19 cellular contexts compared by ENCODE assay signal in genomic region chr5:176174345-176175025, GRCh38.
A peak's percentile ranks its signal among the peaks of the same experiment; 100 is the strongest.
DNase-seq lines count a peak whose midpoint lies in the region; ATAC-seq and TF ChIP-seq lines count a peak whose summit lies in the region.
"Had no signal": no experiment of that assay in that cellular context is flagged by ENCODE, and none has a peak within 500 bp of the region (broad histone marks: within the 10 kb centered on the region; RNA-seq: fewer than 3 reads in every experiment).

No MANE protein-coding gene starts in this region.

- H3K27me3 Mint-ChIP-seq in type B pancreatic cell = peaks cover 50% of the 10 kb centered on the region

- H3K56ac ChIP-seq in IMR-90 (ENCODE audit: extremely low read depth, insufficient read depth, low read length) = no peak overlapping the region

- H3K27me3 ChIP-seq in IMR-90 (ENCODE audit: control insufficient read depth, insufficient read depth, low read length) = no peaks in the 10 kb centered on the region; the same call in 1 of the 2 replicates
- no peaks in the 10 kb centered on the region for H3K27me3 ChIP-seq in KMS-11 (ENCODE audit: insufficient read depth, low read depth)
- H3K27me3 ChIP-seq: BLaER1 had no signal

- H3K36me3 ChIP-seq in IMR-90 (ENCODE audit: control insufficient read depth, insufficient read depth, low read length) (no peaks in the 10 kb centered on the region), KMS-11 (ENCODE audit: insufficient read depth) (no peaks in the 10 kb centered on the region)
- H3K36me3 ChIP-seq: BLaER1 had no signal

- H2AK9ac ChIP-seq in IMR-90 (replicated peaks; ENCODE audit: low read depth, low read length, poor library complexity) = no peak overlapping the region

- WGBS in IMR-90 (ENCODE audit: extremely low coverage in 2 of 2, insufficient read length in 1 of 2), 2 experiments = no CpG with 5 or more reads among the region's 8 CpGs

- H3K4me2 ChIP-seq in IMR-90 (ENCODE audit: low read depth, low read length) = no peak overlapping the region
- H3K4me2 ChIP-seq in KMS-11 = peak overlapping the region; percentile 98
- H3K4me2 ChIP-seq: A549, BLaER1, GM23338 had no signal

- H4K20me1 ChIP-seq in IMR-90 (ENCODE audit: insufficient read depth, low read length) (no peaks in the 10 kb centered on the region), KMS-11 (ENCODE audit: insufficient read depth) (no peaks in the 10 kb centered on the region)
- H4K20me1 ChIP-seq: BLaER1 had no signal

- TF ChIP-seq RAD21 in IMR-90 (IDR thresholded peaks at IDR 0.05; ENCODE audit: low read length) = no peak

- no peak overlapping the region for H3K23ac ChIP-seq in IMR-90 (ENCODE audit: low read depth, low read length)

- H3K4me3 ChIP-seq in IMR-90 (ENCODE audit: insufficient read depth, low read depth, low read length) (no peak overlapping the region), KMS-11 (IDR thresholded peaks at IDR 0.05; ENCODE audit: insufficient read depth, low read depth, low read length) (no peak overlapping the region)
- H3K4me3 ChIP-seq: A549, BLaER1, GM23338 had no signal

- no peaks in the 10 kb centered on the region for H3K79me1 ChIP-seq in IMR-90 (ENCODE audit: low read depth in 1 of 2, low read length in 2 of 2)

- no peak overlapping the region for H3K18ac ChIP-seq in IMR-90 (ENCODE audit: low read depth, low read length)

- H3K9me1 ChIP-seq in IMR-90 (ENCODE audit: insufficient read depth, low read length) = no peaks in the 10 kb centered on the region

- no peak overlapping the region for H3K27ac Mint-ChIP-seq in type B pancreatic cell
- H3K27ac Mint-ChIP-seq: CD14-positive monocyte; CD4-positive, alpha-beta memory T cell; GM23338; HFFc6 had no signal

- peaks cover 6% of the 10 kb centered on the region for H3K9me3 Mint-ChIP-seq in type B pancreatic cell
- H3K9me3 Mint-ChIP-seq: HFFc6 had no signal

- POLR2A ChIA-PET in IMR-90 (lab: Charles Lee; ENCODE audit: unreplicated experiment) = no interaction called here

- intact Hi-C loops in IMR-90 (cut with micrococcal nuclease) = no loop called here

- H3K79me2 ChIP-seq in KMS-11 (ENCODE audit: insufficient read depth, low read depth) = no peaks in the 10 kb centered on the region

- H3K36me3 Mint-ChIP-seq in type B pancreatic cell = no peaks in the 10 kb centered on the region
- H3K36me3 Mint-ChIP-seq: CD14-positive monocyte; CD4-positive, alpha-beta memory T cell had no signal

- H3K4me3 Mint-ChIP-seq in type B pancreatic cell = no peak overlapping the region
- H3K4me3 Mint-ChIP-seq: CD14-positive monocyte; CD4-positive, alpha-beta memory T cell; GM23338; HFFc6 had no signal

- H4K8ac ChIP-seq in IMR-90 (ENCODE audit: low read depth in 2 of 2, low read length in 2 of 2) = no peak overlapping the region

- no peaks in the 10 kb centered on the region for H3K4me1 ChIP-seq in IMR-90 (ENCODE audit: control insufficient read depth, insufficient read depth, low read length)
- peaks cover 65% of the 10 kb centered on the region for H3K4me1 ChIP-seq in KMS-11 (ENCODE audit: low read depth, poor library complexity, severe bottlenecking)
- H3K4me1 ChIP-seq: A549, BLaER1 had no signal

- H3K27ac ChIP-seq in IMR-90 (ENCODE audit: insufficient read depth, low read length) = no peak overlapping the region
- peak overlapping the region; percentile 100; the same call in 1 of the 2 replicates for H3K27ac ChIP-seq in KMS-11
- H3K27ac ChIP-seq: A549, BLaER1 had no signal

- no peak overlapping the region for H3K14ac ChIP-seq in IMR-90 (replicated peaks; ENCODE audit: low read depth, low read length)

- no peak for TF ChIP-seq CTCF in IMR-90 (conservative IDR thresholded peaks at IDR 0.05; ENCODE audit: low read depth, low read length)
- TF ChIP-seq CTCF in KMS-11 (conservative IDR thresholded peaks at IDR 0.05; ENCODE audit: low read depth, low read length) = no peak
- no peak for TF ChIP-seq CTCF in type B pancreatic cell (conservative IDR thresholded peaks at IDR 0.05)

- H4K5ac ChIP-seq in IMR-90 (ENCODE audit: low read depth, low read length) = no peak overlapping the region

- H2BK20ac ChIP-seq in IMR-90 (ENCODE audit: low read depth, low read length) = no peak overlapping the region

- CTCF ChIA-PET in IMR-90 (lab: Yijun Ruan, JAX) = no interaction called here

- in situ Hi-C loops in IMR-90 (cut with MboI; ENCODE audit: low sequenced_read_pairs) = no loop called here

- H2BK5ac ChIP-seq in IMR-90 (ENCODE audit: low read depth, low read length, poor library complexity, severe bottlenecking) = no peak overlapping the region

- H2BK120ac ChIP-seq in IMR-90 (ENCODE audit: low read depth, low read length) = no peak overlapping the region

- no peak for TF ChIP-seq POLR2A in IMR-90 (IDR thresholded peaks at IDR 0.05; ENCODE audit: low read depth, low read length)

- H3K9ac ChIP-seq in IMR-90 (ENCODE audit: low read depth, low read length) (no peak overlapping the region), KMS-11 (peak overlapping the region; percentile 91; the same call in 1 of the 2 replicates)
- H3K9ac ChIP-seq: BLaER1 had no signal

- BruUV-seq in IMR-90 (replicated peaks; lab: Mats Ljungman, UMichigan) = no TSS peak

- H3K4me1 Mint-ChIP-seq in type B pancreatic cell (ENCODE audit: unreplicated experiment) = no peaks in the 10 kb centered on the region

- no peak overlapping the region for H2AK5ac ChIP-seq in IMR-90 (ENCODE audit: low read depth, low read length)

- dilution Hi-C loops in IMR-90 (cut with HindIII; ENCODE audit: low sequenced_read_pairs, unreplicated experiment) = no loop called here

- no peaks in the 10 kb centered on the region; the same call in 1 of the 2 replicates for H3K9me3 ChIP-seq in IMR-90 (ENCODE audit: control insufficient read depth, insufficient read depth, low read length)
- H3K9me3 ChIP-seq: BLaER1 had no signal

- no peak for ATAC-seq in IMR-90 (ENCODE audit: low read depth)
- ATAC-seq in HG03095 (IDR thresholded peaks at IDR 0.05; ENCODE audit: unreplicated experiment) = no peak
- ATAC-seq: A549, GM23338, HCT116 had no signal

- no peak overlapping the region for H2BK15ac ChIP-seq in IMR-90 (ENCODE audit: low read depth, low read length)

- no peak for DNase-seq in IMR-90
- DNase-seq in mesenteric fat pad (ENCODE audit: low spot score) = peak; percentile 59
- DNase-seq in type B pancreatic cell (ENCODE audit: extremely low spot score, unreplicated experiment) = peak; percentile 25
- DNase-seq in NCI-H2196 treated with DMSO at 0.1 percent for 48 hours (lab: John Stamatoyannopoulos, UW; ENCODE audit: unreplicated experiment) = no peak
- DNase-seq in H4 (ENCODE audit: low spot score) = no peak
- DNase-seq: AML-193; CD4-positive, alpha-beta memory T cell; DMS153; DMS79; GDM1; H7; HFFc6 had no signal

- no peak overlapping the region for H4K91ac ChIP-seq in IMR-90 (ENCODE audit: insufficient read depth, low read depth, low read length)

- peak overlapping the region; percentile 23 for H2AFZ ChIP-seq in IMR-90 (replicated peaks; ENCODE audit: low read length, poor library complexity)
- H2AFZ ChIP-seq in KMS-11 (ENCODE audit: low read depth) = no peak overlapping the region
- H2AFZ ChIP-seq: GM23338 had no signal

- H3K4ac ChIP-seq in IMR-90 (ENCODE audit: low read depth, low read length) = no peak overlapping the region

TF ChIP-seq in IMR-90, 13 proteins besides CTCF, POLR2A, EP300 and RAD21:
- TF ChIP-seq NFE2L2 (IDR thresholded peaks at IDR 0.05; ENCODE audit: low read depth, low read length) (no peak), USF2 (IDR thresholded peaks at IDR 0.05; ENCODE audit: low read depth, low read length) (no peak), SMC3 (IDR thresholded peaks at IDR 0.05; ENCODE audit: low read depth, low read length) (no peak), BHLHE40 (IDR thresholded peaks at IDR 0.05; ENCODE audit: low read depth, low read length) (no peak), MAFK (IDR thresholded peaks at IDR 0.05; ENCODE audit: low read depth, low read length) (no peak), CEBPB (IDR thresholded peaks at IDR 0.05; ENCODE audit: low read depth, low read length) (no peak), CHD1 (IDR thresholded peaks at IDR 0.05; ENCODE audit: low read depth, low read length) (no peak)

Comparison
In these comparisons a context has a peak if more than half of its experiments do, and no peak if none do; other contexts are left out.
1. DNase-seq: peak in mesenteric fat pad (single experiment) and type B pancreatic cell (single experiment); none in IMR-90 (single experiment), NCI-H2196 treated with DMSO at 0.1 percent for 48 hours (single experiment) and H4 (single experiment).